9 cellular contexts compared by ENCODE assay signal in genomic region chr16:1420111-1420539, GRCh38. TPM values are rescaled to one million over a fixed set of nuclear protein-coding genes. Genes with fewer than 3 reads are reported as not detected.
A peak's percentile ranks its signal among the peaks of the same experiment; 100 is the strongest.
DNase-seq lines count a peak whose midpoint lies in the region; ATAC-seq lines count a peak whose summit lies in the region.
"Had no signal": no experiment of that assay in that cellular context is flagged by ENCODE, and none has a peak within 500 bp of the region (broad histone marks: within the 10 kb centered on the region; RNA-seq: fewer than 3 reads in every experiment).

No MANE protein-coding gene starts in this region.

- no peak overlapping the region for H2BK5ac ChIP-seq in mesenchymal stem cell (ENCODE audit: low read depth, low read length, poor library complexity, severe bottlenecking)

- intact Hi-C loops in aorta (cut with DNase I) = loop anchor here in 1 of 2 donors (5.0 kb wide), 1 partner anchor 68 kb away; the partner anchor contains the start of genes GNPTG and TSR3

- peak overlapping the region; percentile 43 for H4K91ac ChIP-seq in mesenchymal stem cell (ENCODE audit: low read length)

- peaks cover 21% of the 10 kb centered on the region for H3K79me1 ChIP-seq in mesenchymal stem cell (replicated peaks; ENCODE audit: low read length, poor library complexity, severe bottlenecking)

- H2BK15ac ChIP-seq in mesenchymal stem cell (ENCODE audit: low read depth, poor library complexity, severe bottlenecking) = no peak overlapping the region

- H2AK5ac ChIP-seq in mesenchymal stem cell (ENCODE audit: low read length, severe bottlenecking) = peak overlapping the region; percentile 23

- H3K4me2 ChIP-seq in mesenchymal stem cell (ENCODE audit: low read length, poor library complexity, severe bottlenecking) = peak overlapping the region; percentile 81

- H3K4me1 Mint-ChIP-seq in T-helper 2 cell treated with Interferon-gamma antibody and Interleukin-4, amounts not matched to agents 5 μg/mL and 100 μg/mL, for 36 hours (ENCODE audit: low read depth) = peaks cover 16% of the 10 kb centered on the region

- peaks cover 12% of the 10 kb centered on the region for H3K4me1 ChIP-seq in mesenchymal stem cell (ENCODE audit: control insufficient read depth, insufficient read depth, low read depth, low read length)
- no peaks in the 10 kb centered on the region for H3K4me1 ChIP-seq in aorta (ENCODE audit: control insufficient read depth in 1 of 2, insufficient read depth in 2 of 2, low read length in 2 of 2)

- peak overlapping the region; percentile 81 for H4K8ac ChIP-seq in mesenchymal stem cell (ENCODE audit: low read length)

- no peaks in the 10 kb centered on the region for H3K27me3 ChIP-seq in mesenchymal stem cell (ENCODE audit: control insufficient read depth in 1 of 2, insufficient read depth in 1 of 2, low read length in 2 of 2)
- H3K27me3 ChIP-seq in aorta (ENCODE audit: control insufficient read depth in 1 of 2, insufficient read depth in 2 of 2, low read length in 1 of 2) = no peaks in the 10 kb centered on the region

- H3K27me3 Mint-ChIP-seq in T-helper 2 cell treated with Interferon-gamma antibody and Interleukin-4, amounts not matched to agents 5 μg/mL and 100 μg/mL, for 36 hours (ENCODE audit: low read depth) = no peaks in the 10 kb centered on the region

- peak; percentile 13 for ATAC-seq in HG03378 (IDR thresholded peaks at IDR 0.05; ENCODE audit: unreplicated experiment)
- ATAC-seq in aorta (ENCODE audit: low FRiP score) = no peak
- ATAC-seq in HG03280 (IDR thresholded peaks at IDR 0.05; ENCODE audit: unreplicated experiment) = no peak

- peak overlapping the region; percentile 73 for H2AFZ ChIP-seq in mesenchymal stem cell (ENCODE audit: low read depth, low read length)

- H3K9me3 Mint-ChIP-seq in T-helper 2 cell treated with Interferon-gamma antibody and Interleukin-4, amounts not matched to agents 5 μg/mL and 100 μg/mL, for 36 hours = no peaks in the 10 kb centered on the region

- 4% methylated on average over 22 of the region's 22 CpGs for WGBS in mesenchymal stem cell
- 1% methylated on average over 21 to 22 of the region's 22 CpGs for WGBS in aorta, 2 donors

- H3K36me3 ChIP-seq in mesenchymal stem cell (ENCODE audit: control insufficient read depth in 1 of 2, insufficient read depth in 2 of 2, low read depth in 1 of 2, low read length in 2 of 2) (peaks cover 4% of the 10 kb centered on the region in 2 experiments), aorta (ENCODE audit: control insufficient read depth in 1 of 2, insufficient read depth in 2 of 2, low read length in 1 of 2) (no peaks in the 10 kb centered on the region)

- peak overlapping the region in 1 of 2 experiments; percentile 96 for H3K23ac ChIP-seq in mesenchymal stem cell (ENCODE audit: low read length in 2 of 2)

- peak overlapping the region in 1 of 2 experiments; percentile 71 for H2BK12ac ChIP-seq in mesenchymal stem cell (ENCODE audit: low read length in 2 of 2)

- H3K36me3 Mint-ChIP-seq in T-helper 2 cell treated with Interferon-gamma antibody and Interleukin-4, amounts not matched to agents 5 μg/mL and 100 μg/mL, for 36 hours (ENCODE audit: low read depth) = peaks cover 11% of the 10 kb centered on the region

- no peaks in the 10 kb centered on the region for H3K9me3 ChIP-seq in mesenchymal stem cell (ENCODE audit: control insufficient read depth, low read length)
- no peaks in the 10 kb centered on the region for H3K9me3 ChIP-seq in aorta (ENCODE audit: control insufficient read depth, low read length)

- no peak overlapping the region for H2BK120ac ChIP-seq in mesenchymal stem cell (ENCODE audit: low read depth, low read length)

- H3K4me3 ChIP-seq in mesenchymal stem cell (ENCODE audit: insufficient read depth in 1 of 2, low read depth in 1 of 2, low read length in 2 of 2) (peak overlapping the region; percentile 94 to 99), aorta (ENCODE audit: low read length in 2 of 2) (peak overlapping the region; percentile 37 to 57)

- peak overlapping the region; percentile 92 for H3K4me3 Mint-ChIP-seq in T-helper 2 cell treated with Interferon-gamma antibody and Interleukin-4, amounts not matched to agents 5 μg/mL and 100 μg/mL, for 36 hours

- peak overlapping the region; percentile 97 for H3K9ac ChIP-seq in mesenchymal stem cell (ENCODE audit: low read length)

- peak overlapping the region; percentile 99 for H3K27ac Mint-ChIP-seq in T-helper 2 cell treated with Interferon-gamma antibody and Interleukin-4, amounts not matched to agents 5 μg/mL and 100 μg/mL, for 36 hours

- H3K14ac ChIP-seq in mesenchymal stem cell (ENCODE audit: low read length in 2 of 2) = peak overlapping the region in 1 of 2 experiments; percentile 41

- H3K4ac ChIP-seq in mesenchymal stem cell (ENCODE audit: low read depth in 1 of 2, low read length in 2 of 2) = peak overlapping the region; percentile 73 to 97

- peak overlapping the region in 1 of 2 experiments; percentile 72 for H3K18ac ChIP-seq in mesenchymal stem cell (ENCODE audit: low read depth in 1 of 2, low read length in 2 of 2)

- no peak for DNase-seq in T-helper 2 cell treated with Interferon-gamma antibody and Interleukin-4, amounts not matched to agents 5 μg/mL and 100 μg/mL, for 36 hours (ENCODE audit: low spot score)
- DNase-seq in T-helper 2 cell (no peak), astrocyte of the hippocampus (ENCODE audit: low read depth, low spot score) (peak; percentile 17), mesenchymal stem cell (peak; percentile 20), aorta (peak in 1 of 2 donors; percentile 72), DMS153 treated with DMSO at 0.1 percent for 48 hours (lab: John Stamatoyannopoulos, UW; ENCODE audit: unreplicated experiment) (no peak)

- peak overlapping the region; percentile 25 for H3K27ac ChIP-seq in mesenchymal stem cell (ENCODE audit: low read length, poor library complexity, severe bottlenecking)
- peak overlapping the region in 1 of 2 donors; percentile 49 for H3K27ac ChIP-seq in aorta (ENCODE audit: low read depth in 1 of 2, low read length in 2 of 2)

RNA-seq across cellular contexts. Expression of gene UQCC4, which starts 0.4 kb away (rescaled TPM):
- 11.2 TPM for polyA plus RNA-seq in mesenchymal stem cell (2013, experiment 1 of 2)
- polyA plus RNA-seq in mesenchymal stem cell (2013, experiment 2 of 2) = 11.4 TPM
- total RNA-seq in aorta = 1 to 10 TPM; 5.7 to 8.3 TPM
- 10 to 100 TPM; 13.3 to 20.0 TPM for polyA plus RNA-seq in aorta

RNA-seq across cellular contexts. Expression of gene UNKL, which starts 5.6 kb away (rescaled TPM):
- 7.4 TPM for polyA plus RNA-seq in mesenchymal stem cell (2013, experiment 1 of 2)
- 7.0 TPM for polyA plus RNA-seq in mesenchymal stem cell (2013, experiment 2 of 2)
- 10 to 100 TPM; 21.2 to 34.6 TPM for total RNA-seq in aorta
- polyA plus RNA-seq in aorta = 10 to 100 TPM in 1 of 2 donors, 1 to 10 TPM in 1; 8.8 to 23.9 TPM

RNA-seq across cellular contexts. Expression of gene PERCC1, which starts 10.8 kb away (rescaled TPM):
- polyA plus RNA-seq in mesenchymal stem cell (2013, experiment 1 of 2) = not detected
- not detected for polyA plus RNA-seq in mesenchymal stem cell (2013, experiment 2 of 2)
- total RNA-seq in aorta = not detected
- polyA plus RNA-seq in aorta = not detected
- total RNA-seq: Daoy had no signal

RNA-seq across cellular contexts. Expression of gene CCDC154, which starts 24.2 kb away (rescaled TPM):
- polyA plus RNA-seq in mesenchymal stem cell (2013, experiment 1 of 2) = 0.32 TPM
- polyA plus RNA-seq in mesenchymal stem cell (2013, experiment 2 of 2) = 0.26 TPM
- total RNA-seq in aorta = 1 to 10 TPM; 1.8 to 2.0 TPM
- 1 to 10 TPM; 3.8 to 9.6 TPM for polyA plus RNA-seq in aorta
- total RNA-seq: Daoy had no signal

RNA-seq across cellular contexts. Expression of gene CLCN7, which starts 54.7 kb away (rescaled TPM):
- polyA plus RNA-seq in mesenchymal stem cell (2013, experiment 1 of 2) = 91.3 TPM
- 88.2 TPM for polyA plus RNA-seq in mesenchymal stem cell (2013, experiment 2 of 2)
- 10 to 100 TPM; 44.8 to 89.1 TPM for total RNA-seq in aorta
- 10 to 100 TPM; 14.5 to 90.9 TPM for polyA plus RNA-seq in aorta

Comparison
In these comparisons a context has a peak if more than half of its experiments do, and no peak if none do; other contexts are left out.
1. DNase-seq: peak in astrocyte of the hippocampus (single experiment) and mesenchymal stem cell (single experiment); none in T-helper 2 cell treated with Interferon-gamma antibody and Interleukin-4, amounts not matched to agents 5 μg/mL and 100 μg/mL, for 36 hours (single experiment), T-helper 2 cell (0 of 5) and DMS153 treated with DMSO at 0.1 percent for 48 hours (single experiment).